24 cellular contexts compared by ENCODE assay signal in the genomic region with DNA sequence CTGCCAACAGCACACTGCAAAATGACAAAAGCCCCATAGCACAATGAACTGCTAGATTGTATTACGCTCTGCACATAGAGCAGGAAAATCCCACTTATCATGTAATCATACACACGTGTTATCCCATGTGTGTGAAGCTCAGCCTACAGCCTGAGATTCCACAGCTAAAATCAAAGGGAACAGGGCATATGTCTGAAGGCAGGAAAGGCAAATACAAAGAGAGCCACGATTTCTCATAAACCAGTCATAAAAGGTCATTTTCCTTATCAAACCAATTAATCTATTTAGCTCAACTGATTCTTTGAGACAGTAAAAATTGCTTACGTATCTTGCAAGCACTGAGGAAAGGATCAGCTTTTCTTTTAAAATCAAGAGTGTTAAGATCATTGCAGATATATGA.
A peak's percentile ranks its signal among the peaks of the same experiment; 100 is the strongest.
DNase-seq lines count a peak whose midpoint lies in the region; ATAC-seq and TF ChIP-seq lines count a peak whose summit lies in the region.
"Had no signal": no experiment of that assay in that cellular context is flagged by ENCODE, and none has a peak within 500 bp of the region (broad histone marks: within the 10 kb centered on the region; RNA-seq: fewer than 3 reads in every experiment).

No MANE protein-coding gene starts in this region.

- no peaks in the 10 kb centered on the region for H3K4me1 ChIP-seq in mucosa of descending colon (ENCODE audit: low read depth)
- H3K4me1 ChIP-seq: ascending aorta, pancreas, right atrium auricular region, uterus had no signal

- no peak for DNase-seq in HEK293T (ENCODE audit: extremely low spot score)
- DNase-seq in SK-N-MC (ENCODE audit: low read depth, low spot score): no peak
- no peak for DNase-seq in mucosa of descending colon
- DNase-seq in activated CD4-positive, alpha-beta T cell treated with anti-CD3 and anti-CD28 coated beads, Interleukin-2, amount 10 ng/mL, durations not matched to agents 24 days and 14 days: no peak
- no peak for DNase-seq in T1000 (lab: John Stamatoyannopoulos, UW)
- DNase-seq: activated CD4-positive, CD25-positive, alpha-beta regulatory T cell; activated gamma-delta T cell; activated naive CD8-positive, alpha-beta T cell treated with anti-CD3 and anti-CD28 coated beads for 36 hours; activated T-cell treated with anti-CD3 and anti-CD28 coated beads, Interleukin-2, amount 50 U/mL, for 4 hours; DMS53; hypothalamus; left cardiac atrium; NCI-H1417 treated with DMSO at 0.1 percent for 48 hours; NCI-H526 treated with DMSO at 0.1 percent for 48 hours; pancreas; stimulated activated CD4-positive, alpha-beta T cell treated with anti-CD3 and anti-CD28 coated beads, Interleukin-1b, Interleukin-23, amount 100 ng/mL, for 48 hours; stimulated activated naive CD8-positive, alpha-beta T cell treated with anti-CD3 and anti-CD28 coated beads, Interleukin-15, amount 100 ng/mL, for 72 hours; uterus had no signal

- H3K9me3 Mint-ChIP-seq in activated CD4-positive, alpha-beta T cell treated with anti-CD3 and anti-CD28 coated beads, Interleukin-2, amount 10 ng/mL, durations not matched to agents 24 days and 14 days: peaks cover 6% of the 10 kb centered on the region
- H3K9me3 Mint-ChIP-seq: activated T-cell treated with anti-CD3 and anti-CD28 coated beads, Interleukin-2, amount 50 U/mL, for 4 hours had no signal

- peak overlapping the region; percentile 90 for H3K27ac ChIP-seq in C4-2B
- peak overlapping the region; percentile 50; the same call in 1 of the 2 replicates for H3K27ac ChIP-seq in SK-N-MC
- H3K27ac ChIP-seq: ascending aorta, cardiac muscle cell, KMS-11, pancreas, right atrium auricular region, uterus had no signal

- no peaks in the 10 kb centered on the region for H3K36me3 Mint-ChIP-seq in activated CD4-positive, alpha-beta T cell treated with anti-CD3 and anti-CD28 coated beads, Interleukin-2, amount 10 ng/mL, durations not matched to agents 24 days and 14 days (ENCODE audit: low read depth)

- H3K4me1 Mint-ChIP-seq in activated CD4-positive, alpha-beta T cell treated with anti-CD3 and anti-CD28 coated beads, Interleukin-2, amount 10 ng/mL, durations not matched to agents 24 days and 14 days: no peaks in the 10 kb centered on the region
- H3K4me1 Mint-ChIP-seq: activated naive CD8-positive, alpha-beta T cell treated with anti-CD3 and anti-CD28 coated beads for 36 hours; stimulated activated naive CD8-positive, alpha-beta T cell treated with anti-CD3 and anti-CD28 coated beads, Interleukin-15, amount 100 ng/mL, for 72 hours had no signal

- POLR2A ChIA-PET in HEK293T (lab: Yijun Ruan, JAX): interaction anchor here (1.1 kb wide), 1 partner anchor 32 kb away, joined by 3 read pairs; no protein-coding TSS in a partner anchor

- CTCF ChIA-PET in HEK293T (lab: Yijun Ruan, JAX): no interaction called here

- H3K9me3 ChIP-seq in SK-N-MC (ENCODE audit: low read depth, low read length) (no peaks in the 10 kb centered on the region), mucosa of descending colon (no peaks in the 10 kb centered on the region)
- H3K9me3 ChIP-seq: ascending aorta, pancreas, right atrium auricular region, uterus had no signal

- TF ChIP-seq CTCF in C4-2B (conservative IDR thresholded peaks at IDR 0.05): no peak
- TF ChIP-seq CTCF in mucosa of descending colon (IDR thresholded peaks at IDR 0.05): no peak

- no peak overlapping the region for H3K27ac Mint-ChIP-seq in activated CD4-positive, alpha-beta T cell treated with anti-CD3 and anti-CD28 coated beads, Interleukin-2, amount 10 ng/mL, durations not matched to agents 24 days and 14 days
- H3K27ac Mint-ChIP-seq: activated naive CD8-positive, alpha-beta T cell treated with anti-CD3 and anti-CD28 coated beads for 36 hours; stimulated activated naive CD8-positive, alpha-beta T cell treated with anti-CD3 and anti-CD28 coated beads, Interleukin-15, amount 100 ng/mL, for 72 hours had no signal

- no peaks in the 10 kb centered on the region for H3K36me3 ChIP-seq in SK-N-MC (ENCODE audit: insufficient read depth, low read length)
- H3K36me3 ChIP-seq in mucosa of descending colon (ENCODE audit: low read depth): no peaks in the 10 kb centered on the region
- H3K36me3 ChIP-seq: ascending aorta, cardiac muscle cell, pancreas, right atrium auricular region, uterus had no signal

- H3K4me3 Mint-ChIP-seq in activated CD4-positive, alpha-beta T cell treated with anti-CD3 and anti-CD28 coated beads, Interleukin-2, amount 10 ng/mL, durations not matched to agents 24 days and 14 days: no peak overlapping the region
- H3K4me3 Mint-ChIP-seq: activated naive CD8-positive, alpha-beta T cell treated with anti-CD3 and anti-CD28 coated beads for 36 hours; activated T-cell treated with anti-CD3 and anti-CD28 coated beads, Interleukin-2, amount 50 U/mL, for 4 hours; stimulated activated naive CD8-positive, alpha-beta T cell treated with anti-CD3 and anti-CD28 coated beads, Interleukin-15, amount 100 ng/mL, for 72 hours had no signal

- intact Hi-C loops in mucosa of descending colon (cut with DNase I, micrococcal nuclease): no loop called here
- intact Hi-C loops in activated CD4-positive, alpha-beta T cell treated with anti-CD3 and anti-CD28 coated beads, Interleukin-2, amount 10 ng/mL, durations not matched to agents 24 days and 14 days (cut with micrococcal nuclease): no loop called here

- H3K4me3 ChIP-seq in SK-N-MC (no peak overlapping the region; the same call in 1 of the 2 replicates), mucosa of descending colon (no peak overlapping the region)
- H3K4me3 ChIP-seq: ascending aorta, cardiac muscle cell, pancreas, right atrium auricular region, uterus had no signal

- no peaks in the 10 kb centered on the region for H3K27me3 Mint-ChIP-seq in activated CD4-positive, alpha-beta T cell treated with anti-CD3 and anti-CD28 coated beads, Interleukin-2, amount 10 ng/mL, durations not matched to agents 24 days and 14 days
- H3K27me3 Mint-ChIP-seq: activated naive CD8-positive, alpha-beta T cell treated with anti-CD3 and anti-CD28 coated beads for 36 hours; stimulated activated naive CD8-positive, alpha-beta T cell treated with anti-CD3 and anti-CD28 coated beads, Interleukin-15, amount 100 ng/mL, for 72 hours had no signal

- H3K9ac ChIP-seq in SK-N-MC (ENCODE audit: insufficient read length): peak overlapping the region; percentile 35
- H3K9ac ChIP-seq: KMS-11 had no signal

- ATAC-seq in mucosa of descending colon (peak; percentile 74), HG03439 (IDR thresholded peaks at IDR 0.05; ENCODE audit: unreplicated experiment) (no peak)
- ATAC-seq: activated T-cell treated with anti-CD3 and anti-CD28 coated beads, Interleukin-2, amount 50 U/mL, for 4 hours; left cardiac atrium; pancreas; stimulated activated naive CD8-positive, alpha-beta T cell treated with anti-CD3 and anti-CD28 coated beads, Interleukin-15, amount 100 ng/mL, for 72 hours had no signal

TF ChIP-seq in HEK293T, 16 proteins besides CTCF, POLR2A, EP300 and RAD21:
- TF ChIP-seq BHLHE40 (IDR thresholded peaks at IDR 0.05; ENCODE audit: borderline replicate concordance): no peak
- no peak for TF ChIP-seq TARDBP (IDR thresholded peaks at IDR 0.05)
- TF ChIP-seq L3MBTL2 (conservative IDR thresholded peaks at IDR 0.05): 0 out of 2 replicates have a peak, but pooled peaks have one; percentile 27
- no peak for TF ChIP-seq NFRKB (IDR thresholded peaks at IDR 0.05)
- no peak for TF ChIP-seq ARNT (IDR thresholded peaks at IDR 0.05)
